8 cellular contexts compared by ENCODE assay signal in genomic region chrX:139204903-139205667, GRCh38.
DNase-seq lines count a peak whose midpoint lies in the region; ATAC-seq and TF ChIP-seq lines count a peak whose summit lies in the region.

No MANE protein-coding gene starts in this region.

- H3K79me2 ChIP-seq in KMS-11 (ENCODE audit: insufficient read depth, low read depth) = no peaks in the 10 kb centered on the region

- H3K4me3 Mint-ChIP-seq in Calu3 (ENCODE audit: low read depth, unreplicated experiment) = peak overlapping the region; percentile 45

- peaks cover 23% of the 10 kb centered on the region for H3K27me3 Mint-ChIP-seq in Calu3 (ENCODE audit: unreplicated experiment)

- H3K9me3 ChIP-seq in body of pancreas (no peaks in the 10 kb centered on the region), stomach smooth muscle (ENCODE audit: control insufficient read depth in 2 of 2, low read length in 2 of 2) (peaks cover 0 to 4% of the 10 kb centered on the region in 2 donors)
- H3K9me3 ChIP-seq in effector memory CD4-positive, alpha-beta T cell (ENCODE audit: control insufficient read depth, low read length) = no peaks in the 10 kb centered on the region

- no peak overlapping the region for H3K27ac Mint-ChIP-seq in Calu3 (ENCODE audit: unreplicated experiment)

- BruUV-seq in Calu3 (replicated peaks; lab: Mats Ljungman, UMichigan) = no TSS peak

- H4K20me1 ChIP-seq in KMS-11 (ENCODE audit: insufficient read depth) = no peaks in the 10 kb centered on the region

- peak; percentile 36 to 50 (median 38) for TF ChIP-seq POLR2A in body of pancreas (IDR thresholded peaks at IDR 0.05)

- H3K36me3 ChIP-seq in KMS-11 (ENCODE audit: insufficient read depth) (no peaks in the 10 kb centered on the region), body of pancreas (replicated peaks in 1 of 2; ENCODE audit: insufficient read depth in 1 of 2, low read depth in 2 of 2) (no peaks in the 10 kb centered on the region), stomach smooth muscle (ENCODE audit: control insufficient read depth in 2 of 2, insufficient read depth in 2 of 2, low read length in 2 of 2) (no peaks in the 10 kb centered on the region)
- no peaks in the 10 kb centered on the region for H3K36me3 ChIP-seq in effector memory CD4-positive, alpha-beta T cell (ENCODE audit: control insufficient read depth, insufficient read depth, low read length)

- H2AFZ ChIP-seq in KMS-11 (ENCODE audit: low read depth) = peak overlapping the region; percentile 85

- TF ChIP-seq CTCF in Calu3 (IDR thresholded peaks at IDR 0.05; ENCODE audit: unreplicated experiment) (no peak), KMS-11 (conservative IDR thresholded peaks at IDR 0.05; ENCODE audit: low read depth, low read length) (no peak), body of pancreas (IDR thresholded peaks at IDR 0.05) (no peak)

- H3K4me1 Mint-ChIP-seq in Calu3 (ENCODE audit: low read depth, unreplicated experiment) = peaks cover 6% of the 10 kb centered on the region

- DNase-seq in Calu3 = peak; percentile 6
- peak; percentile 45 to 65 (median 56) for DNase-seq in body of pancreas
- DNase-seq in left kidney (ENCODE audit: low read depth, low spot score) = peak; percentile 85
- no peak for DNase-seq in pons (ENCODE audit: low spot score)
- no peak for DNase-seq in effector memory CD4-positive, alpha-beta T cell

- whole genome bisulfite sequencing in body of pancreas, 2 donors = 0 to 2% methylated on average over 13 to 16 of the region's 58 CpGs

- no peaks in the 10 kb centered on the region for H3K4me1 ChIP-seq in KMS-11 (ENCODE audit: low read depth, poor library complexity, severe bottlenecking)
- H3K4me1 ChIP-seq in body of pancreas = no peaks in the 10 kb centered on the region
- H3K4me1 ChIP-seq in stomach smooth muscle (ENCODE audit: control insufficient read depth, insufficient read depth, low read length) = peaks cover 6% of the 10 kb centered on the region
- no peaks in the 10 kb centered on the region for H3K4me1 ChIP-seq in effector memory CD4-positive, alpha-beta T cell (ENCODE audit: control insufficient read depth, insufficient read depth, low read length, poor library complexity, severe bottlenecking)

- intact Hi-C loops in Calu3 (cut with micrococcal nuclease; ENCODE audit: unreplicated experiment) = no loop called here
- intact Hi-C loops in body of pancreas (cut with DNase I) = no loop called here

- CTCF ChIA-PET in Calu3 (lab: Charles Lee) = no interaction called here

- H3K36me3 Mint-ChIP-seq in Calu3 (ENCODE audit: insufficient read depth, unreplicated experiment) = peaks cover 8% of the 10 kb centered on the region

- H3K27me3 ChIP-seq in KMS-11 (ENCODE audit: insufficient read depth, low read depth) (no peaks in the 10 kb centered on the region), body of pancreas (no peaks in the 10 kb centered on the region), stomach smooth muscle (ENCODE audit: control insufficient read depth in 1 of 2, insufficient read depth in 2 of 2, low read length in 2 of 2) (peaks cover 0 to 19% of the 10 kb centered on the region in 2 donors)
- peaks cover 7% of the 10 kb centered on the region for H3K27me3 ChIP-seq in effector memory CD4-positive, alpha-beta T cell (replicated peaks; ENCODE audit: control insufficient read depth, insufficient read depth, low read length, poor library complexity, severe bottlenecking)

- peak overlapping the region; percentile 52; the same call in 1 of the 2 replicates for H3K27ac ChIP-seq in KMS-11
- peak overlapping the region in 2 of 4 donors; percentile 34 to 43 for H3K27ac ChIP-seq in body of pancreas
- H3K27ac ChIP-seq in stomach smooth muscle (ENCODE audit: low read length) = no peak overlapping the region
- no peak overlapping the region for H3K27ac ChIP-seq in effector memory CD4-positive, alpha-beta T cell (ENCODE audit: insufficient read depth, low read length, poor library complexity, severe bottlenecking)

- H3K4me2 ChIP-seq in KMS-11 = peak overlapping the region; percentile 51; the same call in 1 of the 2 replicates

- H3K9ac ChIP-seq in KMS-11 (peak overlapping the region; percentile 74; the same call in 1 of the 2 replicates), stomach smooth muscle (ENCODE audit: low read length in 2 of 2) (peak overlapping the region; percentile 15 to 42)

- peaks cover 4% of the 10 kb centered on the region for H3K9me3 Mint-ChIP-seq in Calu3 (ENCODE audit: low read depth, unreplicated experiment)

- no peak overlapping the region for H3K4me3 ChIP-seq in KMS-11 (IDR thresholded peaks at IDR 0.05; ENCODE audit: insufficient read depth, low read depth, low read length)
- peak overlapping the region in 1 of 2 donors; percentile 30 for H3K4me3 ChIP-seq in body of pancreas
- peak overlapping the region; percentile 52 to 69 for H3K4me3 ChIP-seq in stomach smooth muscle (ENCODE audit: low read length in 2 of 2)
- H3K4me3 ChIP-seq in effector memory CD4-positive, alpha-beta T cell (ENCODE audit: insufficient read depth, low read depth, low read length, poor library complexity, severe bottlenecking) = no peak overlapping the region

- ATAC-seq in body of pancreas = peak; percentile 78
- ATAC-seq in GM21367 (IDR thresholded peaks at IDR 0.05; ENCODE audit: unreplicated experiment) = no peak

Comparison
In these comparisons a context has a peak if more than half of its experiments do, and no peak if none do; other contexts are left out.
1. DNase-seq: peak in Calu3 (single experiment), body of pancreas (4 of 4) and left kidney (single experiment); none in pons (single experiment) and effector memory CD4-positive, alpha-beta T cell (0 of 3).
2. H3K4me3 ChIP-seq: peak in stomach smooth muscle (2 of 2); none in KMS-11 (single experiment) and effector memory CD4-positive, alpha-beta T cell (single experiment).